In the genomic region with DNA sequence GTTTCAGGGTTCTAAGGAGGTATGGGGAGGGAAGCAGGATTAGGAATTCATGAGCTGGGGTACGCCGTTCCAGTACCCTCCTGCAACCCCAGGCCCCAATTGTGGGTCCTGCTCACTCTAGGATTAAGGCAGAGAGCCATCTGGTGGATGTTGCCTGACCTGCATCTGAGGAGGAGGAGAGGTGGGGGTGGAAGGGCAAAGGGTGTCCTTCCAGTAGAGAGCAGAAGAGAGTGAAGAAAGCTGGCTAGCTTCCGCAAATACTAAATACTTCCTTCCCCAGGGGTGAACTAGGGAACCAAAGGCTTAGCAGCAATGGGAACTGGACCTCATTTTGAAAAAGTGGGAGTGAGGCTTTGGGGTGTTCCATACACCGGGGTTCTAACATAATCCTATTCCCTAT, we compare ENCODE assay signal across 8 cellular contexts. TPM values are rescaled to one million over a fixed set of nuclear protein-coding genes. Genes with fewer than 3 reads are reported as not detected.
A peak's percentile ranks its signal among the peaks of the same experiment; 100 is the strongest.
DNase-seq lines count a peak whose midpoint lies in the region; ATAC-seq and TF ChIP-seq lines count a peak whose summit lies in the region.

No MANE protein-coding gene starts in this region.

- no peak overlapping the region for H3K4me3 Mint-ChIP-seq in activated CD4-positive, alpha-beta T cell treated with anti-CD3 and anti-CD28 coated beads, Interleukin-2, amount 10 ng/mL, durations not matched to agents 24 days and 14 days

- H3K4me3 ChIP-seq in AG10803 (ENCODE audit: low read length) (no peak overlapping the region), colonic mucosa (no peak overlapping the region), liver (ENCODE audit: low read depth in 1 of 3, low read length in 3 of 3) (no peak overlapping the region)

- no peaks in the 10 kb centered on the region for H3K27me3 Mint-ChIP-seq in activated CD4-positive, alpha-beta T cell treated with anti-CD3 and anti-CD28 coated beads, Interleukin-2, amount 10 ng/mL, durations not matched to agents 24 days and 14 days

- H3K36me3 Mint-ChIP-seq in activated CD4-positive, alpha-beta T cell treated with anti-CD3 and anti-CD28 coated beads, Interleukin-2, amount 10 ng/mL, durations not matched to agents 24 days and 14 days (ENCODE audit: low read depth), result peaks cover 20% of the 10 kb centered on the region

- no peaks in the 10 kb centered on the region for H3K9me3 Mint-ChIP-seq in activated CD4-positive, alpha-beta T cell treated with anti-CD3 and anti-CD28 coated beads, Interleukin-2, amount 10 ng/mL, durations not matched to agents 24 days and 14 days

- WGBS in liver, result 41% methylated on average over 4 of the region's 4 CpGs

- H3K4me1 Mint-ChIP-seq in activated CD4-positive, alpha-beta T cell treated with anti-CD3 and anti-CD28 coated beads, Interleukin-2, amount 10 ng/mL, durations not matched to agents 24 days and 14 days, result peaks cover 10% of the 10 kb centered on the region

- no peak for ATAC-seq in GM19452 (IDR thresholded peaks at IDR 0.05; ENCODE audit: unreplicated experiment)

- intact Hi-C loops in activated CD4-positive, alpha-beta T cell treated with anti-CD3 and anti-CD28 coated beads, Interleukin-2, amount 10 ng/mL, durations not matched to agents 24 days and 14 days (cut with micrococcal nuclease), result loop anchor here (1.0 kb wide), 1 partner anchor 66 kb away; no protein-coding TSS in a partner anchor
- intact Hi-C loops in colonic mucosa (cut with DNase I), result loop anchor here (2.0 to 5.0 kb wide), 2 partner anchors 66 to 91 kb away; no protein-coding TSS in a partner anchor

- H3K9ac ChIP-seq in colonic mucosa (ENCODE audit: low read depth in 2 of 2, low read length in 2 of 2) (no peak overlapping the region), liver (ENCODE audit: low read depth in 1 of 2, low read length in 2 of 2) (no peak overlapping the region)

- H3K27ac ChIP-seq in colonic mucosa (no peak overlapping the region), liver (ENCODE audit: low read depth in 1 of 2, low read length in 2 of 2) (peak overlapping the region; percentile 11 to 60)

- H3K27me3 ChIP-seq in colonic mucosa (no peaks in the 10 kb centered on the region), liver (ENCODE audit: control insufficient read depth in 4 of 4, insufficient read depth in 4 of 4, low read length in 3 of 4) (no peaks in the 10 kb centered on the region)

- DNase-seq in AG10803 (ENCODE audit: low read depth), result peak; percentile 66
- peak; percentile 79 for DNase-seq in GM20000 (ENCODE audit: low spot score)
- DNase-seq in NCI-H226, result peak; percentile 15
- peak; percentile 91 for DNase-seq in activated CD4-positive, alpha-beta T cell treated with anti-CD3 and anti-CD28 coated beads, Interleukin-2, amount 10 ng/mL, durations not matched to agents 24 days and 14 days
- peak; percentile 87 for DNase-seq in colonic mucosa
- peak; percentile 31 to 55 (median 54) for DNase-seq in stimulated activated CD4-positive, alpha-beta T cell treated with anti-CD3 and anti-CD28 coated beads, TNF-alpha, amount 100 ng/mL, for 24 hours (ENCODE audit: low read depth in 3 of 3)

- H3K4me1 ChIP-seq in colonic mucosa (peaks cover 3% of the 10 kb centered on the region), liver (ENCODE audit: control insufficient read depth in 4 of 4, insufficient read depth in 4 of 4, low read length in 3 of 4) (peaks cover 0 to 7% (median 2%) of the 10 kb centered on the region in 4 donors)

- TF ChIP-seq RAD21 in liver (IDR thresholded peaks at IDR 0.05), result peak; percentile 89 to 95

- no peak overlapping the region for H3K27ac Mint-ChIP-seq in activated CD4-positive, alpha-beta T cell treated with anti-CD3 and anti-CD28 coated beads, Interleukin-2, amount 10 ng/mL, durations not matched to agents 24 days and 14 days

- TF ChIP-seq CTCF in AG10803 (conservative IDR thresholded peaks at IDR 0.05; ENCODE audit: low read length) (peak; percentile 92), GM20000 (IDR thresholded peaks at IDR 0.05; ENCODE audit: extremely low read depth, missing control alignments) (peak; percentile 91), colonic mucosa (IDR thresholded peaks at IDR 0.05) (peak; percentile 89), liver (IDR thresholded peaks at IDR 0.05; ENCODE audit: low read depth, low read length, missing input control) (peak; percentile 86)

- no peaks in the 10 kb centered on the region for H3K9me3 ChIP-seq in colonic mucosa
- H3K9me3 ChIP-seq in liver (ENCODE audit: control insufficient read depth in 4 of 4, low read length in 3 of 4), result no peaks in the 10 kb centered on the region

- H3K36me3 ChIP-seq in colonic mucosa (no peaks in the 10 kb centered on the region), liver (ENCODE audit: control insufficient read depth in 4 of 4, insufficient read depth in 3 of 4, low read depth in 1 of 4, low read length in 3 of 4) (peaks cover 0 to 29% (median 6%) of the 10 kb centered on the region in 4 donors)

TF ChIP-seq in liver, 16 proteins besides CTCF, POLR2A, EP300 and RAD21 (continues in another document):
- TF ChIP-seq, protein P1, sequence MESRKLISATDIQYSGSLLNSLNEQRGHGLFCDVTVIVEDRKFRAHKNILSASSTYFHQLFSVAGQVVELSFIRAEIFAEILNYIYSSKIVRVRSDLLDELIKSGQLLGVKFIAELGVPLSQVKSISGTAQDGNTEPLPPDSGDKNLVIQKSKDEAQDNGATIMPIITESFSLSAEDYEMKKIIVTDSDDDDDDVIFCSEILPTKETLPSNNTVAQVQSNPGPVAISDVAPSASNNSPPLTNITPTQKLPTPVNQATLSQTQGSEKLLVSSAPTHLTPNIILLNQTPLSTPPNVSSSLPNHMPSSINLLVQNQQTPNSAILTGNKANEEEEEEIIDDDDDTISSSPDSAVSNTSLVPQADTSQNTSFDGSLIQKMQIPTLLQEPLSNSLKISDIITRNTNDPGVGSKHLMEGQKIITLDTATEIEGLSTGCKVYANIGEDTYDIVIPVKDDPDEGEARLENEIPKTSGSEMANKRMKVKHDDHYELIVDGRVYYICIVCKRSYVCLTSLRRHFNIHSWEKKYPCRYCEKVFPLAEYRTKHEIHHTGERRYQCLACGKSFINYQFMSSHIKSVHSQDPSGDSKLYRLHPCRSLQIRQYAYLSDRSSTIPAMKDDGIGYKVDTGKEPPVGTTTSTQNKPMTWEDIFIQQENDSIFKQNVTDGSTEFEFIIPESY (IDR thresholded peaks at IDR 0.05), result no peak
- TF ChIP-seq HNF4A (conservative IDR thresholded peaks at IDR 0.05) (no peak), RXRA (IDR thresholded peaks at IDR 0.05) (peak in 1 of 2 donors; percentile 31), HNF4G (IDR thresholded peaks at IDR 0.05) (no peak), FOXA1 (IDR thresholded peaks at IDR 0.05) (no peak), FOXA2 (IDR thresholded peaks at IDR 0.05) (no peak), EGR1 (IDR thresholded peaks at IDR 0.05; ENCODE audit: low read depth in 2 of 2) (no peak), NR2F2 (IDR thresholded peaks at IDR 0.05) (peak; percentile 55), YY1 (IDR thresholded peaks at IDR 0.05) (peak; percentile 17), SP1 (IDR thresholded peaks at IDR 0.05) (no peak), TAF1 (conservative IDR thresholded peaks at IDR 0.05) (no peak), JUND (IDR thresholded peaks at IDR 0.05) (no peak)
- TF ChIP-seq, protein P2, sequence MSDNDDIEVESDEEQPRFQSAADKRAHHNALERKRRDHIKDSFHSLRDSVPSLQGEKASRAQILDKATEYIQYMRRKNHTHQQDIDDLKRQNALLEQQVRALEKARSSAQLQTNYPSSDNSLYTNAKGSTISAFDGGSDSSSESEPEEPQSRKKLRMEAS (IDR thresholded peaks at IDR 0.05), result no peak
- TF ChIP-seq, protein P3, sequence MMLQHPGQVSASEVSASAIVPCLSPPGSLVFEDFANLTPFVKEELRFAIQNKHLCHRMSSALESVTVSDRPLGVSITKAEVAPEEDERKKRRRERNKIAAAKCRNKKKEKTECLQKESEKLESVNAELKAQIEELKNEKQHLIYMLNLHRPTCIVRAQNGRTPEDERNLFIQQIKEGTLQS (IDR thresholded peaks at IDR 0.05), result no peak

RNA-seq across cellular contexts. Expression of gene LRRC51, which starts 10.6 kb away (rescaled TPM):
- 7.0 and 7.1 TPM in 2 replicates for total RNA-seq in activated CD4-positive, alpha-beta T cell treated with anti-CD3 and anti-CD28 coated beads, Interleukin-2, amount 10 ng/mL, durations not matched to agents 24 days and 14 days
- total RNA-seq in colonic mucosa (10 to 100 TPM in 1 of 2 donors, 1 to 10 TPM in 1; 6.2 to 10.9 TPM), liver (1 to 10 TPM; 1.9 to 3.4 TPM)
- polyA plus RNA-seq in liver, result 1 to 10 TPM; 2.9 to 3.7 TPM

RNA-seq across cellular contexts. Expression of gene NUMA1, which starts 10.9 kb away (rescaled TPM):
- 138 and 149 TPM in 2 replicates for total RNA-seq in activated CD4-positive, alpha-beta T cell treated with anti-CD3 and anti-CD28 coated beads, Interleukin-2, amount 10 ng/mL, durations not matched to agents 24 days and 14 days
- 100 to 1,000 TPM; 154 to 158 TPM for total RNA-seq in colonic mucosa
- total RNA-seq in liver, result 10 to 100 TPM; 55.1 to 93.2 TPM
- 10 to 100 TPM; 19.5 to 29.2 TPM for polyA plus RNA-seq in liver

RNA-seq across cellular contexts. Expression of gene LAMTOR1, which starts 11.8 kb away (rescaled TPM):
- 78.6 and 81.4 TPM in 2 replicates for total RNA-seq in activated CD4-positive, alpha-beta T cell treated with anti-CD3 and anti-CD28 coated beads, Interleukin-2, amount 10 ng/mL, durations not matched to agents 24 days and 14 days
- 10 to 100 TPM; 84.9 to 93.4 TPM for total RNA-seq in colonic mucosa
- 10 to 100 TPM; 30.5 to 47.2 TPM for total RNA-seq in liver
- 10 to 100 TPM; 70.1 to 74.0 TPM for polyA plus RNA-seq in liver

RNA-seq across cellular contexts. Expression of gene TOMT, which starts 14.4 kb away (rescaled TPM):
- total RNA-seq in activated CD4-positive, alpha-beta T cell treated with anti-CD3 and anti-CD28 coated beads, Interleukin-2, amount 10 ng/mL, durations not matched to agents 24 days and 14 days, result not detected in 2 replicates
- total RNA-seq in colonic mucosa (not detected), liver (under 1 TPM in 1 of 2 donors, not detected in 1; 0.33 TPM)
- polyA plus RNA-seq in liver, result not detected

RNA-seq across cellular contexts. Expression of gene ANAPC15, which starts 21.2 kb away (rescaled TPM):
- total RNA-seq in activated CD4-positive, alpha-beta T cell treated with anti-CD3 and anti-CD28 coated beads, Interleukin-2, amount 10 ng/mL, durations not matched to agents 24 days and 14 days, result 52.1 and 54.9 TPM in 2 replicates
- total RNA-seq in colonic mucosa, result 10 to 100 TPM; 45.1 to 70.1 TPM
- 10 to 100 TPM in 1 of 2 donors, 1 to 10 TPM in 1; 8.4 to 10.4 TPM for total RNA-seq in liver
- polyA plus RNA-seq in liver, result 10 to 100 TPM; 19.6 to 22.4 TPM

Comparison
In these comparisons a context has a peak if more than half of its experiments do, and no peak if none do; other contexts are left out.
1. DNase-seq: peak in every context shown above with its lines; median percentile 91 in activated CD4-positive, alpha-beta T cell treated with anti-CD3 and anti-CD28 coated beads, Interleukin-2, amount 10 ng/mL, durations not matched to agents 24 days and 14 days; 87 in colonic mucosa; 79 in GM20000; 66 in AG10803; 54 in stimulated activated CD4-positive, alpha-beta T cell treated with anti-CD3 and anti-CD28 coated beads, TNF-alpha, amount 100 ng/mL, for 24 hours; 15 in NCI-H226.